11 cellular contexts compared by ENCODE assay signal in genomic region chr15:36888018-36888992, GRCh38.
DNase-seq lines count a peak whose midpoint lies in the region; TF ChIP-seq lines count a peak whose summit lies in the region.
"Had no signal": no experiment of that assay in that cellular context is flagged by ENCODE, and none has a peak within 500 bp of the region (broad histone marks: within the 10 kb centered on the region; RNA-seq: fewer than 3 reads in every experiment).

No MANE protein-coding gene starts in this region.

- no peak overlapping the region for H2BK120ac ChIP-seq in H9 (ENCODE audit: low read depth, low read length, poor library complexity, severe bottlenecking)

- H3K4me2 ChIP-seq in H9 (ENCODE audit: insufficient read depth, insufficient read length, low read length), result peak overlapping the region; percentile 80

- no peaks in the 10 kb centered on the region for H3K9me3 ChIP-seq in H9 (ENCODE audit: control insufficient read depth, low read depth, low read length)
- H3K9me3 ChIP-seq in iPS-20b (ENCODE audit: insufficient read depth, low read depth, low read length), result no peaks in the 10 kb centered on the region
- no peaks in the 10 kb centered on the region for H3K9me3 ChIP-seq in sigmoid colon

- H3K36me3 Mint-ChIP-seq in H9 (ENCODE audit: insufficient read depth in 1 of 3, low read depth in 3 of 3), result no peaks in the 10 kb centered on the region

- peaks cover 12% of the 10 kb centered on the region for H3K23me2 ChIP-seq in H9 (ENCODE audit: insufficient read length, low read depth, low read length, poor library complexity, severe bottlenecking)

- H3K27me3 ChIP-seq in H9 (ENCODE audit: insufficient read depth, low read length) (peaks cover 58% of the 10 kb centered on the region), iPS-20b (ENCODE audit: insufficient read depth, low read length) (peaks cover 89% of the 10 kb centered on the region), sigmoid colon (no peaks in the 10 kb centered on the region)

- no peak overlapping the region for H3K23ac ChIP-seq in H9 (ENCODE audit: insufficient read length, low read depth, low read length)

- no peak overlapping the region for H2BK15ac ChIP-seq in H9 (ENCODE audit: low read depth, low read length)

- H4K20me1 ChIP-seq in H9 (ENCODE audit: control insufficient read depth, insufficient read depth, insufficient read length), result no peaks in the 10 kb centered on the region

- no peak overlapping the region for H3K27ac Mint-ChIP-seq in H9

- H3K27ac ChIP-seq in H9 (ENCODE audit: insufficient read length, low read depth, low read length), result no peak overlapping the region
- H3K27ac ChIP-seq in caudate nucleus (ENCODE audit: low read depth, low read length), result peak overlapping the region; percentile 70
- no peak overlapping the region for H3K27ac ChIP-seq in iPS-20b (ENCODE audit: low read length)
- peak overlapping the region; percentile 71 to 84 (median 78) for H3K27ac ChIP-seq in sigmoid colon
- H3K27ac ChIP-seq: brain microvascular endothelial cell had no signal

- no peak overlapping the region for H4K5ac ChIP-seq in H9 (ENCODE audit: insufficient read length, low read depth, low read length)

- TF ChIP-seq CTCF in H9 (conservative IDR thresholded peaks at IDR 0.05) (no peak), sigmoid colon (IDR thresholded peaks at IDR 0.05) (no peak)

- H2BK5ac ChIP-seq in H9 (ENCODE audit: insufficient read length, low read length), result no peak overlapping the region

- H3K4me3 ChIP-seq in iPS-20b (ENCODE audit: low read length), result peak overlapping the region; percentile 57
- H3K4me3 ChIP-seq in sigmoid colon, result peak overlapping the region; percentile 35 to 58 (median 50)

- no peaks in the 10 kb centered on the region for H3K36me3 ChIP-seq in iPS-20b (ENCODE audit: insufficient read depth, low read depth, low read length)
- peaks cover 0 to 6% (median 0%) of the 10 kb centered on the region in 4 donors for H3K36me3 ChIP-seq in sigmoid colon
- H3K36me3 ChIP-seq: brain microvascular endothelial cell had no signal

- H2BK20ac ChIP-seq in H9 (ENCODE audit: low read depth, low read length, poor library complexity, severe bottlenecking), result no peak overlapping the region

- H4K8ac ChIP-seq in H9 (replicated peaks; ENCODE audit: insufficient read length, low read depth, low read length), result no peak overlapping the region

- no peak for TF ChIP-seq POLR2A in sigmoid colon (IDR thresholded peaks at IDR 0.05)

- H2BK12ac ChIP-seq in H9 (ENCODE audit: insufficient read length, low read depth, low read length), result no peak overlapping the region

- TF ChIP-seq EP300 in sigmoid colon (IDR thresholded peaks at IDR 0.05), result no peak

- no peak overlapping the region for H3K56ac ChIP-seq in H9 (ENCODE audit: insufficient read length, low read depth, low read length)

- no peaks in the 10 kb centered on the region for H3K79me1 ChIP-seq in H9 (ENCODE audit: insufficient read depth, low read depth, low read length, poor library complexity, severe bottlenecking)

- no peak overlapping the region for H2AFZ ChIP-seq in H9 (ENCODE audit: low read length)

- peaks cover 98% of the 10 kb centered on the region for H3K27me3 Mint-ChIP-seq in H9 (ENCODE audit: low read depth)

- no peak overlapping the region; the same call in 1 of the 2 replicates for H3K14ac ChIP-seq in H9 (ENCODE audit: insufficient read depth, low read length)

- H3K18ac ChIP-seq in H9 (ENCODE audit: insufficient read length, low read depth, low read length), result no peak overlapping the region

- no peak overlapping the region for H4K91ac ChIP-seq in H9 (ENCODE audit: insufficient read length, low read depth, low read length)

- H3K9ac ChIP-seq in H9 (ENCODE audit: extremely low read depth, insufficient read length, low read length) (no peak overlapping the region), iPS-20b (ENCODE audit: low read depth, low read length) (no peak overlapping the region)

- peak overlapping the region; percentile 43 to 74 for H3K4me3 Mint-ChIP-seq in H9

- no CpG with 5 or more reads among the region's 51 CpGs for WGBS in H9 (ENCODE audit: extremely low coverage, insufficient read length, low lambda C conversion rate)
- 12 to 17% methylated on average over 51 of the region's 51 CpGs for WGBS in sigmoid colon, 2 donors

- intact Hi-C loops in sigmoid colon (cut with DNase I), result loop anchor here (2.0 to 10.0 kb wide), 4 partner anchors 126 to 1586 kb away; no protein-coding TSS in a partner anchor

- DNase-seq in H9, result no peak
- peak in 3 of 61 donors; percentile 15 to 47 (median 43) for DNase-seq in caudate nucleus (lab: John Stamatoyannopoulos, UW)
- no peak for DNase-seq in sigmoid colon
- DNase-seq in GM19240 (ENCODE audit: insufficient read length, low spot score), result no peak
- no peak for DNase-seq in C1 segment of cervical spinal cord (lab: John Stamatoyannopoulos, UW)
- DNase-seq in activated CD4-positive, alpha-beta T cell treated with anti-CD3 and anti-CD28 coated beads, Interleukin-2, amount 50 U/mL, for 1 hour, result no peak
- no peak for DNase-seq in glomerular visceral epithelial cell (ENCODE audit: extremely low spot score)
- DNase-seq: activated CD4-positive, alpha-beta T cell treated with anti-CD3 and anti-CD28 coated beads for 4 hours; brain microvascular endothelial cell; left colon had no signal

- H3K4me1 ChIP-seq in H9 (ENCODE audit: insufficient read depth, low read length) (no peaks in the 10 kb centered on the region), iPS-20b (ENCODE audit: insufficient read depth, low read length) (peaks cover 39% of the 10 kb centered on the region; the same call in 1 of the 2 replicates), sigmoid colon (peaks cover 0 to 81% (median 53%) of the 10 kb centered on the region in 4 donors)

- H2AK5ac ChIP-seq in H9 (ENCODE audit: insufficient read length, low read length), result no peak overlapping the region

- H3K4ac ChIP-seq in H9 (ENCODE audit: low read depth, low read length), result no peak overlapping the region

- peaks cover 45 to 59% of the 10 kb centered on the region in 2 experiments for H3K4me1 Mint-ChIP-seq in H9

- no peak overlapping the region for H3T11ph ChIP-seq in H9 (ENCODE audit: low read length)

- no peaks in the 10 kb centered on the region for H3K79me2 ChIP-seq in H9 (ENCODE audit: insufficient read depth, low read length)

- H3K9me3 Mint-ChIP-seq in H9, result peaks cover 0 to 2% of the 10 kb centered on the region in 2 experiments; a peak in 2 of 5 replicates

Comparison
In these comparisons a context has a peak if more than half of its experiments do, and no peak if none do; other contexts are left out.
1. H3K27ac ChIP-seq: peak in caudate nucleus (single experiment) and sigmoid colon (4 of 4); none in H9 (single experiment) and iPS-20b (single experiment).